ENCODE assay signal across 11 cellular contexts in the genomic region with DNA sequence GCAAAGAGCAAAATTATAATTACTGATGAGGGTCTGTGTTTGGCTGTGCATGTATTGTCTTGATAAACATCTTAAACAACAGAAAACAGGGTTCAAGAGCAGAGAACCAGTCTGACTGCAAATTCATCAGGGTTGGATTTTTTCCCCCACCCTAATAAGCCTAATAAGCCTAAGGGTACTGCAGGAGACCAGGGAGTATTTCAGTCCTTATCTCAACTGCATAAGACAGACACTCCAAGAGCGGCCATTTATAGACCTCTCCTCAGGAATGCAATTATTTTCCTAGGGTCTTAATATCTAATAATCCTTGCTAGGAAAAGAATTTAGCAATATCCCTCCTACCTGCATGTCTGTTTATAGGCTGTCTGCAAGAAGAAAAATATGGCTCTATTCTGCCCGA.
"Had no signal": no experiment of that assay in that cellular context is flagged by ENCODE, and none has a peak within 500 bp of the region (broad histone marks: within the 10 kb centered on the region; RNA-seq: fewer than 3 reads in every experiment).

No MANE protein-coding gene starts in this region.

- DNase-seq: H9, HCEC 1CT, HFFc6, Karpas-422, KBM-7 had no signal

- H3K9ac ChIP-seq: KMS-11 had no signal

- H3K4me3 ChIP-seq: GM23338 had no signal

- H3K27ac ChIP-seq: HL-60, KMS-11 had no signal

- FAIRE-seq: H1, H54, HepG2 had no signal

- H2AFZ ChIP-seq: GM23338 had no signal

- H3K4me2 ChIP-seq: GM23338, KMS-11 had no signal
